In the genomic region with DNA sequence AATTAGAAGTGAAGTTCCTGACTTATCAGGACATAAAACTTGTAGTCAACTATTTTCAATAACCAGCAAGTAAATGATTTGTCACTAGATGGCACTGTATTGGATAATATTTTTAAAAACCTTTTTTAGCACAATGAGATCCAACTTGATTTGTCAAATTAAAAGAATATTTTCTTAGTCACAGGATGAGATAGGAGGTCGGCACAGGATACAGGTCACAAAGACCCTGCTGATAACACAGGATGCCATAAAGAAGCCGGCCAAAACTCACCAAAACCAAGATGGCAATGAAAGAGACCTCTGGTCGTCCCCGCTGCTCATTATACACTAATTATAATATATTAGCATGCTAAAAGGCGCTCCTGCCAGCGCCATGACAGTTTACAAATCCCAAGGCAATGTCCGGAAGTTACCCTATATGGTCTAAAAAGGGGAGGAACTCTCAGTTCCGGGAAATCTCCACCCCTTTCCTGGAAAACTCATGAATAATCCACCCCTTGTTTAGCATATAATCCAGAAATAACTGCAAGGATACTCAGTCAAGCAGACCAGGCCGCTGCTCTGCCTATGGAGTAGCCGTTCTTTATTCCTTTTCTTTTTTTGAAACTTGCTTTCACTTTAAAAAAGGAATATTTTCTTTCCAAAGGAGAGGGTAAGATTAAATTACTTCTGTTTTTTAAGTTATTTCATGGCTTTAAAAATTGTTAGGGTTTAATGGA, we compare ENCODE assay signal across 8 cellular contexts.
DNase-seq lines count a peak whose midpoint lies in the region; ATAC-seq and TF ChIP-seq lines count a peak whose summit lies in the region.

No MANE protein-coding gene starts in this region.

- H3K27ac Mint-ChIP-seq in T-helper 17 cell, result no peak overlapping the region

- DNase-seq in BE2C (peak; percentile 83), HL-60 (ENCODE audit: low read depth in 1 of 2, low spot score in 1 of 2) (peak in 1 of 2 experiments; percentile 23), T-helper 17 cell (no peak), fibroblast of lung (ENCODE audit: low read depth in 2 of 2) (peak; percentile 74 to 90), pons (ENCODE audit: low spot score) (peak; percentile 78), DMS79 (lab: John Stamatoyannopoulos, UW) (no peak)

- peak overlapping the region; percentile 59 for H3K4me3 Mint-ChIP-seq in T-helper 17 cell

- H3K36me3 ChIP-seq in BE2C, result peaks cover 4% of the 10 kb centered on the region
- H3K36me3 ChIP-seq in fibroblast of lung (ENCODE audit: control insufficient read depth, insufficient read depth, low read length), result no peaks in the 10 kb centered on the region

- H3K4me1 Mint-ChIP-seq in T-helper 17 cell, result peaks cover 67% of the 10 kb centered on the region

- H3K27me3 Mint-ChIP-seq in T-helper 17 cell, result no peaks in the 10 kb centered on the region

- H3K4me1 ChIP-seq in BE2C, result peaks cover 10% of the 10 kb centered on the region
- peaks cover 21% of the 10 kb centered on the region for H3K4me1 ChIP-seq in fibroblast of lung (ENCODE audit: control insufficient read depth, extremely low read depth, insufficient read depth, low read length)

- H3K9me3 ChIP-seq in BE2C (no peaks in the 10 kb centered on the region), T-helper 17 cell (ENCODE audit: control insufficient read depth, low read length, poor library complexity, severe bottlenecking) (no peaks in the 10 kb centered on the region), fibroblast of lung (ENCODE audit: control insufficient read depth, insufficient read depth, low read depth, low read length) (no peaks in the 10 kb centered on the region)

- peak overlapping the region; percentile 32 for H3K9ac ChIP-seq in fibroblast of lung (ENCODE audit: insufficient read depth, low read length)

- no peak for ATAC-seq in T-helper 17 cell
- no peak for ATAC-seq in HG03097 (IDR thresholded peaks at IDR 0.05; ENCODE audit: low FRiP score, unreplicated experiment)
- ATAC-seq in HG03139 (IDR thresholded peaks at IDR 0.05; ENCODE audit: unreplicated experiment), result no peak

- H4K20me1 ChIP-seq in fibroblast of lung (ENCODE audit: control insufficient read depth, extremely low read depth, insufficient read depth, low read length), result no peaks in the 10 kb centered on the region

- peak overlapping the region; percentile 68 for H3K4me2 ChIP-seq in fibroblast of lung (ENCODE audit: extremely low read depth, insufficient read depth, low read length)

- TF ChIP-seq CTCF in BE2C (IDR thresholded peaks at IDR 0.05; ENCODE audit: low read depth, low read length) (peak; percentile 41), HL-60 (IDR thresholded peaks at IDR 0.05; ENCODE audit: insufficient read depth, low read length) (peak; percentile 13), fibroblast of lung (conservative IDR thresholded peaks at IDR 0.05 in 1 of 2, IDR thresholded peaks at IDR 0.05 in 1 of 2; ENCODE audit: low read depth in 1 of 2, low read length in 2 of 2) (peak in 1 of 2 donors; percentile 30)

- no peaks in the 10 kb centered on the region for H3K27me3 ChIP-seq in BE2C
- H3K27me3 ChIP-seq in HL-60 (ENCODE audit: insufficient read depth, poor library complexity, severe bottlenecking), result no peaks in the 10 kb centered on the region
- no peaks in the 10 kb centered on the region for H3K27me3 ChIP-seq in fibroblast of lung (ENCODE audit: control insufficient read depth, insufficient read depth, low read length)

- H2AFZ ChIP-seq in fibroblast of lung (ENCODE audit: low read length), result no peak overlapping the region

- peaks cover 5% of the 10 kb centered on the region for H3K36me3 Mint-ChIP-seq in T-helper 17 cell (ENCODE audit: low read depth)

- H3K4me3 ChIP-seq in BE2C (ENCODE audit: low read depth, low read length) (peak overlapping the region; percentile 46), HL-60 (replicated peaks; ENCODE audit: insufficient read depth, low read length) (peak overlapping the region; percentile 11; the same call in 1 of the 2 replicates), fibroblast of lung (replicated peaks in 1 of 4; ENCODE audit: control extremely low read depth in 1 of 4, insufficient read depth in 1 of 4, low read depth in 3 of 4, low read length in 4 of 4) (peak overlapping the region in 2 of 4 experiments; percentile 11 to 15)

- peaks cover 51% of the 10 kb centered on the region for H3K79me2 ChIP-seq in fibroblast of lung (ENCODE audit: control insufficient read depth, insufficient read depth, low read length)

- H3K27ac ChIP-seq in HL-60 (replicated peaks), result no peak overlapping the region; the same call in 1 of the 2 replicates
- H3K27ac ChIP-seq in fibroblast of lung (ENCODE audit: insufficient read depth, low read length), result peak overlapping the region; percentile 73

Comparison
In these comparisons a context has a peak if more than half of its experiments do, and no peak if none do; other contexts are left out.
1. DNase-seq: peak in BE2C (single experiment), fibroblast of lung (2 of 2) and pons (single experiment); none in T-helper 17 cell (0 of 3) and DMS79 (single experiment).